In genomic region chr1:111449703-111450017, GRCh38 we compare ENCODE assay signal across 9 cellular contexts. TPM values are rescaled to one million over a fixed set of nuclear protein-coding genes. Genes with fewer than 3 reads are reported as not detected.
DNase-seq lines count a peak whose midpoint lies in the region; ATAC-seq and TF ChIP-seq lines count a peak whose summit lies in the region.
"Had no signal": no experiment of that assay in that cellular context is flagged by ENCODE, and none has a peak within 500 bp of the region (broad histone marks: within the 10 kb centered on the region; RNA-seq: fewer than 3 reads in every experiment).

No MANE protein-coding gene starts in this region.

- peaks cover 33% of the 10 kb centered on the region for H3K36me3 Mint-ChIP-seq in activated naive CD4-positive, alpha-beta T cell treated with anti-CD3 and anti-CD28 coated beads, Interleukin-2, amount 50 U/mL, for 24 hours
- peaks cover 37% of the 10 kb centered on the region for H3K36me3 Mint-ChIP-seq in brain

- no peak overlapping the region for H2BK15ac ChIP-seq in mesenchymal stem cell (ENCODE audit: low read depth, poor library complexity, severe bottlenecking)

- peak overlapping the region in 1 of 2 experiments; percentile 98 for H3K14ac ChIP-seq in mesenchymal stem cell (ENCODE audit: low read length in 2 of 2)

- peak overlapping the region; percentile 99 for H2AFZ ChIP-seq in mesenchymal stem cell (ENCODE audit: low read depth, low read length)

- H3K27me3 ChIP-seq in mesenchymal stem cell (ENCODE audit: control insufficient read depth in 1 of 2, insufficient read depth in 1 of 2, low read length in 2 of 2): no peaks in the 10 kb centered on the region

- H3K9ac ChIP-seq in mesenchymal stem cell (ENCODE audit: low read length): peak overlapping the region; percentile 99

- no peak overlapping the region for H2BK5ac ChIP-seq in mesenchymal stem cell (ENCODE audit: low read depth, low read length, poor library complexity, severe bottlenecking)

- H4K8ac ChIP-seq in mesenchymal stem cell (ENCODE audit: low read length): peak overlapping the region; percentile 87

- peak overlapping the region; percentile 63 for H3K4me2 ChIP-seq in mesenchymal stem cell (ENCODE audit: low read length, poor library complexity, severe bottlenecking)

- no peaks in the 10 kb centered on the region for H3K9me3 ChIP-seq in mesenchymal stem cell (ENCODE audit: control insufficient read depth, low read length)

- H3K18ac ChIP-seq in mesenchymal stem cell (ENCODE audit: low read depth in 1 of 2, low read length in 2 of 2): peak overlapping the region; percentile 55 to 95

- WGBS in mesenchymal stem cell: 0% methylated on average over 8 of the region's 8 CpGs
- under 1% methylated on average over 8 of the region's 8 CpGs for WGBS in urinary bladder

- no peak for DNase-seq in activated naive CD4-positive, alpha-beta T cell treated with Interleukin-2 at 50 U/mL for 16 hours
- DNase-seq in mesenchymal stem cell: no peak
- DNase-seq in dedifferentiated amniotic fluid mesenchymal stem cell (ENCODE audit: extremely low spot score): no peak
- DNase-seq in kidney glomerular epithelial cell (lab: John Stamatoyannopoulos, UW): no peak

- H3K4me1 ChIP-seq in mesenchymal stem cell (ENCODE audit: control insufficient read depth, insufficient read depth, low read depth, low read length) (peaks cover 3% of the 10 kb centered on the region), urinary bladder (ENCODE audit: insufficient read depth) (peaks cover 5% of the 10 kb centered on the region)

- H3K4me3 ChIP-seq in mesenchymal stem cell (ENCODE audit: insufficient read depth in 1 of 2, low read depth in 1 of 2, low read length in 2 of 2) (peak overlapping the region; percentile 82 to 99), urinary bladder (ENCODE audit: low read depth, low read length) (peak overlapping the region; percentile 69)

- H3K9me3 Mint-ChIP-seq in activated naive CD4-positive, alpha-beta T cell treated with anti-CD3 and anti-CD28 coated beads, Interleukin-2, amount 50 U/mL, for 24 hours: no peaks in the 10 kb centered on the region
- H3K9me3 Mint-ChIP-seq in brain: no peaks in the 10 kb centered on the region

- peaks cover 4 to 62% of the 10 kb centered on the region in 2 experiments for H3K36me3 ChIP-seq in mesenchymal stem cell (ENCODE audit: control insufficient read depth in 1 of 2, insufficient read depth in 2 of 2, low read depth in 1 of 2, low read length in 2 of 2)
- peaks cover 2% of the 10 kb centered on the region for H3K36me3 ChIP-seq in urinary bladder (ENCODE audit: insufficient read depth)

- no peak for TF ChIP-seq CTCF in brain (conservative IDR thresholded peaks at IDR 0.05)

- H3K27me3 Mint-ChIP-seq in activated naive CD4-positive, alpha-beta T cell treated with anti-CD3 and anti-CD28 coated beads, Interleukin-2, amount 50 U/mL, for 24 hours: no peaks in the 10 kb centered on the region
- peaks cover 9% of the 10 kb centered on the region for H3K27me3 Mint-ChIP-seq in brain

- peak overlapping the region; percentile 99 for H3K27ac Mint-ChIP-seq in activated naive CD4-positive, alpha-beta T cell treated with anti-CD3 and anti-CD28 coated beads, Interleukin-2, amount 50 U/mL, for 24 hours
- peak overlapping the region; percentile 98 to 100 (median 100) for H3K27ac Mint-ChIP-seq in brain

- no peak overlapping the region for H2AK5ac ChIP-seq in mesenchymal stem cell (ENCODE audit: low read length, severe bottlenecking)

- peak overlapping the region; percentile 100 for H3K4me3 Mint-ChIP-seq in activated naive CD4-positive, alpha-beta T cell treated with anti-CD3 and anti-CD28 coated beads, Interleukin-2, amount 50 U/mL, for 24 hours
- peak overlapping the region; percentile 99 to 100 (median 100) for H3K4me3 Mint-ChIP-seq in brain

- H3K4ac ChIP-seq in mesenchymal stem cell (ENCODE audit: low read depth in 1 of 2, low read length in 2 of 2): peak overlapping the region in 1 of 2 experiments; percentile 90

- H3K4me1 Mint-ChIP-seq in activated naive CD4-positive, alpha-beta T cell treated with anti-CD3 and anti-CD28 coated beads, Interleukin-2, amount 50 U/mL, for 24 hours: peaks cover 90% of the 10 kb centered on the region
- peaks cover 83% of the 10 kb centered on the region for H3K4me1 Mint-ChIP-seq in brain

- peak overlapping the region; percentile 86 for H3K27ac ChIP-seq in mesenchymal stem cell (ENCODE audit: low read length, poor library complexity, severe bottlenecking)
- peak overlapping the region; percentile 73 for H3K27ac ChIP-seq in urinary bladder (ENCODE audit: low read depth)

- peak overlapping the region in 1 of 2 experiments; percentile 99 for H3K23ac ChIP-seq in mesenchymal stem cell (ENCODE audit: low read length in 2 of 2)

- ATAC-seq in HG03045 (IDR thresholded peaks at IDR 0.05; ENCODE audit: unreplicated experiment): no peak

- H4K91ac ChIP-seq in mesenchymal stem cell (ENCODE audit: low read length): peak overlapping the region; percentile 23

- H2BK12ac ChIP-seq in mesenchymal stem cell (ENCODE audit: low read length in 2 of 2): peak overlapping the region in 1 of 2 experiments; percentile 63

- H2BK120ac ChIP-seq in mesenchymal stem cell (ENCODE audit: low read depth, low read length): no peak overlapping the region

- H3K79me1 ChIP-seq in mesenchymal stem cell (replicated peaks; ENCODE audit: low read length, poor library complexity, severe bottlenecking): peaks cover 24% of the 10 kb centered on the region

RNA-seq across cellular contexts. Expression of gene ATP5PB, which starts 0.4 kb away (rescaled TPM):
- polyA plus RNA-seq in brain (ENCODE audit: insufficient read depth, low read depth, low replicate concordance) (271 TPM), urinary bladder (303 TPM)
- polyA plus RNA-seq in mesenchymal stem cell (2013, experiment 1 of 2): 268 TPM
- polyA plus RNA-seq in mesenchymal stem cell (2013, experiment 2 of 2): 284 TPM
- total RNA-seq in urinary bladder: 342 TPM

RNA-seq across cellular contexts. Expression of gene WDR77, which starts 0.6 kb away (rescaled TPM):
- polyA plus RNA-seq in brain (ENCODE audit: insufficient read depth, low read depth, low replicate concordance): 24.3 TPM
- polyA plus RNA-seq in mesenchymal stem cell (2013, experiment 1 of 2): 23.8 TPM
- polyA plus RNA-seq in mesenchymal stem cell (2013, experiment 2 of 2): 23.2 TPM
- total RNA-seq in urinary bladder: 21.8 TPM
- 27.3 TPM for polyA plus RNA-seq in urinary bladder

RNA-seq across cellular contexts. Expression of gene OVGP1, which starts 22.1 kb away (rescaled TPM):
- polyA plus RNA-seq in brain (ENCODE audit: insufficient read depth, low read depth, low replicate concordance) (0.32 TPM), urinary bladder (1.5 TPM)
- polyA plus RNA-seq in mesenchymal stem cell (2013, experiment 1 of 2): 1.2 TPM
- polyA plus RNA-seq in mesenchymal stem cell (2013, experiment 2 of 2): 1.3 TPM
- total RNA-seq in urinary bladder: 2.5 TPM

RNA-seq across cellular contexts. Expression of gene C1orf162, which starts 24.1 kb away (rescaled TPM):
- polyA plus RNA-seq in brain (ENCODE audit: insufficient read depth, low read depth, low replicate concordance) (3.3 TPM), urinary bladder (28.7 TPM)
- polyA plus RNA-seq in mesenchymal stem cell (2013, experiment 1 of 2): 0.07 TPM
- polyA plus RNA-seq in mesenchymal stem cell (2013, experiment 2 of 2): 0.08 TPM
- 3.1 TPM for total RNA-seq in urinary bladder

RNA-seq across cellular contexts. Expression of gene ADORA3, which starts 53.8 kb away (rescaled TPM):
- polyA plus RNA-seq in brain (ENCODE audit: insufficient read depth, low read depth, low replicate concordance): 4.2 TPM
- 0.06 TPM for polyA plus RNA-seq in mesenchymal stem cell (2013, experiment 1 of 2)
- not detected for polyA plus RNA-seq in mesenchymal stem cell (2013, experiment 2 of 2)
- total RNA-seq in urinary bladder: 1.6 TPM
- polyA plus RNA-seq in urinary bladder: 8.5 TPM
- total RNA-seq: M059J had no signal
